1 cellular context compared by ENCODE assay signal in the genomic region with DNA sequence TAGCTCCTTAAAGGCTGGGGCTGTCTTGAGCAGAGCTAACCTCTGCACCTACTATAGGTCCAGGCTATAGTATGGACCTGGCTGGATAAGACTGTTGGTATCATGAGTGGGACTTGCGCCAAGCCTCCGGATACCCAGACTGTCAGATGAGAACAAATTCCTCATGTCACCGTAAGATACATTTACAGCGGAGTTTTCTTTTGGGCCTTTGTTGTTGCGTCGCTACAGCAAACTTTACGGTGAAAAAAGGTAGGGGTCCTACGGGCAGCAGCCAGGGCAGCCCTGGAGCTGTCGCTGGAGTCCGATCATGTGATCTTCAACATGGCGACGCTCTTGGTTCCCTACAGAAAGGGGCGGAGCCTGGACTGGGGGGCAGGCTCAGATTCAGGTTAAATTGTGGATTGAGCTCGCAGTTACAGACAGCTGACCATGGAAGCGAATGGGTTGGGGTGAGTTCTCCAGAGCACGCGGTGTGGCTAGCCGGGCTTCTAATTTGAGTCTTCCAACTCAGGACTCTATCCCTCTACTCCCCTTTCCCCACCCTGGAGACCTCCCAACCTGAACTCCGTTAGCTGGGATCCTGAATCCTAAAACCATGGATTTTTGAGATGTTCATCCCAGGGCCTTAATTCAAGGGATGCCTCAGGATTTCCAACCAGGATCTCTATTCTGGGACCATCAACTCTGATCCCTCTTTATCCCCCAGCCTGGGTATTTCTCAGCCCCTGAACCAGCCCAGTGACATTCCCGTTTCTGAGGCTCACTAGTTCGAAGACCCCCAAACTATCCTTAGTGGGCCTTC.
TF ChIP-seq lines count a peak whose summit lies in the region.

Gene UROD, plus strand, starts transcription at position 418 of the 802 bp plus-strand sequence. Its CDS starts 12 bp downstream, at position 430.

TF ChIP-seq in HepG2, 621 proteins besides CTCF, POLR2A, EP300 and RAD21 (continued from another document):
- TF ChIP-seq ZNF646 (CRISPR knock-in tag; IDR thresholded peaks at IDR 0.05): no peak
- TF ChIP-seq ZC3H13 (CRISPR knock-in tag; IDR thresholded peaks at IDR 0.05): no peak
- no peak for TF ChIP-seq MATR3 (CRISPR knock-in tag; IDR thresholded peaks at IDR 0.05)
- TF ChIP-seq ZNF713 (CRISPR knock-in tag; IDR thresholded peaks at IDR 0.05): no peak
- no peak for TF ChIP-seq MAZ (IDR thresholded peaks at IDR 0.05; ENCODE audit: borderline replicate concordance, low read depth, low read length)
- TF ChIP-seq MAZ (CRISPR knock-in tag; IDR thresholded peaks at IDR 0.05; ENCODE audit: low read depth): no peak
- peak; percentile 67 for TF ChIP-seq GABPB1 (CRISPR knock-in tag; IDR thresholded peaks at IDR 0.05)
- TF ChIP-seq, protein P1, sequence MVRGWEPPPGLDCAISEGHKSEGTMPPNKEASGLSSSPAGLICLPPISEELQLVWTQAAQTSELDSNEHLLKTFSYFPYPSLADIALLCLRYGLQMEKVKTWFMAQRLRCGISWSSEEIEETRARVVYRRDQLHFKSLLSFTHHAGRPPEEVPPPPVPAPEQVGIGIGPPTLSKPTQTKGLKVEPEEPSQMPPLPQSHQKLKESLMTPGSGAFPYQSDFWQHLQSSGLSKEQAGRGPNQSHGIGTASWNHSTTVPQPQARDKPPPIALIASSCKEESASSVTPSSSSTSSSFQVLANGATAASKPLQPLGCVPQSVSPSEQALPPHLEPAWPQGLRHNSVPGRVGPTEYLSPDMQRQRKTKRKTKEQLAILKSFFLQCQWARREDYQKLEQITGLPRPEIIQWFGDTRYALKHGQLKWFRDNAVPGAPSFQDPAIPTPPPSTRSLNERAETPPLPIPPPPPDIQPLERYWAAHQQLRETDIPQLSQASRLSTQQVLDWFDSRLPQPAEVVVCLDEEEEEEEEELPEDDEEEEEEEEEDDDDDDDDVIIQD (CRISPR knock-in tag; IDR thresholded peaks at IDR 0.05; ENCODE audit: low read depth): no peak
- no peak for TF ChIP-seq ZNF337 (CRISPR knock-in tag; IDR thresholded peaks at IDR 0.05; ENCODE audit: borderline replicate concordance, low read depth)
- TF ChIP-seq, protein P2, sequence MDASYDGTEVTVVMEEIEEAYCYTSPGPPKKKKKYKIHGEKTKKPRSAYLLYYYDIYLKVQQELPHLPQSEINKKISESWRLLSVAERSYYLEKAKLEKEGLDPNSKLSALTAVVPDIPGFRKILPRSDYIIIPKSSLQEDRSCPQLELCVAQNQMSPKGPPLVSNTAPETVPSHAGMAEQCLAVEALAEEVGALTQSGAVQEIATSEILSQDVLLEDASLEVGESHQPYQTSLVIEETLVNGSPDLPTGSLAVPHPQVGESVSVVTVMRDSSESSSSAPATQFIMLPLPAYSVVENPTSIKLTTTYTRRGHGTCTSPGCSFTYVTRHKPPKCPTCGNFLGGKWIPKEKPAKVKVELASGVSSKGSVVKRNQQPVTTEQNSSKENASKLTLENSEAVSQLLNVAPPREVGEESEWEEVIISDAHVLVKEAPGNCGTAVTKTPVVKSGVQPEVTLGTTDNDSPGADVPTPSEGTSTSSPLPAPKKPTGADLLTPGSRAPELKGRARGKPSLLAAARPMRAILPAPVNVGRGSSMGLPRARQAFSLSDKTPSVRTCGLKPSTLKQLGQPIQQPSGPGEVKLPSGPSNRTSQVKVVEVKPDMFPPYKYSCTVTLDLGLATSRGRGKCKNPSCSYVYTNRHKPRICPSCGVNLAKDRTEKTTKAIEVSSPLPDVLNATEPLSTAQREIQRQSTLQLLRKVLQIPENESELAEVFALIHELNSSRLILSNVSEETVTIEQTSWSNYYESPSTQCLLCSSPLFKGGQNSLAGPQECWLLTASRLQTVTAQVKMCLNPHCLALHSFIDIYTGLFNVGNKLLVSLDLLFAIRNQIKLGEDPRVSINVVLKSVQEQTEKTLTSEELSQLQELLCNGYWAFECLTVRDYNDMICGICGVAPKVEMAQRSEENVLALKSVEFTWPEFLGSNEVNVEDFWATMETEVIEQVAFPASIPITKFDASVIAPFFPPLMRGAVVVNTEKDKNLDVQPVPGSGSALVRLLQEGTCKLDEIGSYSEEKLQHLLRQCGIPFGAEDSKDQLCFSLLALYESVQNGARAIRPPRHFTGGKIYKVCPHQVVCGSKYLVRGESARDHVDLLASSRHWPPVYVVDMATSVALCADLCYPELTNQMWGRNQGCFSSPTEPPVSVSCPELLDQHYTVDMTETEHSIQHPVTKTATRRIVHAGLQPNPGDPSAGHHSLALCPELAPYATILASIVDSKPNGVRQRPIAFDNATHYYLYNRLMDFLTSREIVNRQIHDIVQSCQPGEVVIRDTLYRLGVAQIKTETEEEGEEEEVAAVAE (CRISPR knock-in tag; IDR thresholded peaks at IDR 0.05; ENCODE audit: borderline replicate concordance): no peak
